ENCODE assay signal across 16 cellular contexts in the genomic region with DNA sequence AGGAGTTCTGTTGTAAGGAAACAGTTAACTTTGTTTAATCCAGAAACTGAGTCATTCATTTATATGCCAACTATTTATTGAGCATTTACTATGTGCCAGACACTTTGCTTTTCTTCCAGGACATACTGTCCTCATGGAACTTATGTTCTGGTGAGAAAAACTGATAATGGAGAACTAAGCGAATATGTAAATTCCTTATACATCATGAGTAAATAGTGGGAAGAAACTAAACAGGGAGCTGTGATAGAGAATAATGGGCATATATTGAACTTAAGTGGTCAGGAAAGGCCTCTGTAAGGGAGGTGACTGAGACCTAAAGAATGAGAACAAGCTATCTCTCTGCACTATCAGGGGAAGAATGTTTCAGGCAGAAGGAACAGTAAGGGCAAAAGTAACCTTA. TPM values are rescaled to one million over a fixed set of nuclear protein-coding genes. Genes with fewer than 3 reads are reported as not detected.
DNase-seq lines count a peak whose midpoint lies in the region; ATAC-seq and TF ChIP-seq lines count a peak whose summit lies in the region.
"Had no signal": no experiment of that assay in that cellular context is flagged by ENCODE, and none has a peak within 500 bp of the region (broad histone marks: within the 10 kb centered on the region; RNA-seq: fewer than 3 reads in every experiment).

No MANE protein-coding gene starts in this region.

- H3K27me3 Mint-ChIP-seq in HFFc6 (ENCODE audit: insufficient read depth) (no peaks in the 10 kb centered on the region), T-cell (no peaks in the 10 kb centered on the region)
- H3K27me3 Mint-ChIP-seq: B cell; CD4-positive, alpha-beta T cell had no signal

- H3K4me3 ChIP-seq in brain microvascular endothelial cell (ENCODE audit: low read depth, low read length) (no peak overlapping the region), osteoblast (ENCODE audit: insufficient read depth, low read length) (no peak overlapping the region)
- H3K4me3 ChIP-seq: HAP-1, K562 had no signal

- DNase-seq in EH (ENCODE audit: low read depth) (peak; percentile 55), HFFc6 (peak; percentile 33), brain microvascular endothelial cell (no peak), osteoblast (ENCODE audit: insufficient read length, low spot score, missing footprints) (peak; percentile 58), T-cell (no peak)
- DNase-seq: C1 segment of cervical spinal cord; CD4-positive, alpha-beta T cell; DMS79; GF-D8 had no signal

- H3K4me2 ChIP-seq in osteoblast (ENCODE audit: insufficient read depth, low read length), result no peak overlapping the region

- CTCF ChIA-PET in T-cell (lab: Charles Lee), result interaction anchor here in 1 of 2 donors (0.9 kb wide), 1 partner anchor 14 kb away, joined by 3 read pairs; no protein-coding TSS in a partner anchor

- no peak for ATAC-seq in T-cell (replicated peaks in 1 of 4)
- ATAC-seq in GM18505 (IDR thresholded peaks at IDR 0.05; ENCODE audit: unreplicated experiment), result no peak
- ATAC-seq in GM18520 (IDR thresholded peaks at IDR 0.05; ENCODE audit: unreplicated experiment), result no peak
- ATAC-seq in GM21515 (IDR thresholded peaks at IDR 0.05; ENCODE audit: unreplicated experiment), result no peak
- ATAC-seq: K562 had no signal

- no peaks in the 10 kb centered on the region for H3K9me3 ChIP-seq in osteoblast (ENCODE audit: low read depth, low read length)
- H3K9me3 ChIP-seq: HAP-1 had no signal

- H3K4me1 ChIP-seq in osteoblast (ENCODE audit: insufficient read depth, low read length), result no peaks in the 10 kb centered on the region
- H3K4me1 ChIP-seq: HAP-1 had no signal

- TF ChIP-seq POLR2A in GM18505 (IDR thresholded peaks at IDR 0.05; ENCODE audit: borderline replicate concordance, extremely low read depth, insufficient read depth, insufficient read length), result no peak

- POLR2A ChIA-PET in T-cell (lab: Charles Lee), result no interaction called here

- H3K27ac ChIP-seq in brain microvascular endothelial cell (peak overlapping the region; percentile 61), osteoblast (ENCODE audit: low read depth, low read length) (no peak overlapping the region)
- H3K27ac ChIP-seq: HL-60 had no signal

- in situ Hi-C loops in brain microvascular endothelial cell (cut with HindIII; ENCODE audit: low pct_ligation_motif_present, low sequenced_read_pairs), result no loop called here

- H3K27ac Mint-ChIP-seq in HFFc6, result peak overlapping the region; percentile 69
- no peak overlapping the region for H3K27ac Mint-ChIP-seq in T-cell
- H3K27ac Mint-ChIP-seq: B cell; CD4-positive, alpha-beta T cell had no signal

- no peak for TF ChIP-seq CTCF in HFFc6 (IDR thresholded peaks at IDR 0.05)
- no peak for TF ChIP-seq CTCF in brain microvascular endothelial cell (IDR thresholded peaks at IDR 0.05; ENCODE audit: low read depth, low read length, missing control alignments)
- no peak for TF ChIP-seq CTCF in osteoblast (IDR thresholded peaks at IDR 0.05; ENCODE audit: extremely low read depth, low read depth, low read length)

- H3K79me2 ChIP-seq in osteoblast (ENCODE audit: insufficient read depth, low read length), result peaks cover 43% of the 10 kb centered on the region

- H4K20me1 ChIP-seq in osteoblast (ENCODE audit: insufficient read depth, low read length), result peaks cover 4% of the 10 kb centered on the region

- no peaks in the 10 kb centered on the region for H3K36me3 ChIP-seq in brain microvascular endothelial cell (replicated peaks)
- no peaks in the 10 kb centered on the region for H3K36me3 ChIP-seq in osteoblast (ENCODE audit: insufficient read depth, low read length)
- H3K36me3 ChIP-seq: HAP-1 had no signal

- H3K4me1 Mint-ChIP-seq in HFFc6 (ENCODE audit: low read depth) (peaks cover 27% of the 10 kb centered on the region), T-cell (no peaks in the 10 kb centered on the region)
- H3K4me1 Mint-ChIP-seq: B cell had no signal

- H3K36me3 Mint-ChIP-seq in HFFc6 (ENCODE audit: low read depth), result peaks cover 10% of the 10 kb centered on the region
- no peaks in the 10 kb centered on the region for H3K36me3 Mint-ChIP-seq in T-cell

- peaks cover 7% of the 10 kb centered on the region for H3K9me3 Mint-ChIP-seq in HFFc6
- H3K9me3 Mint-ChIP-seq in T-cell, result no peaks in the 10 kb centered on the region
- H3K9me3 Mint-ChIP-seq: CD4-positive, alpha-beta T cell had no signal

- no peak overlapping the region for H2AFZ ChIP-seq in osteoblast (ENCODE audit: low read length)

- H3K27me3 ChIP-seq in brain microvascular endothelial cell (replicated peaks) (no peaks in the 10 kb centered on the region), osteoblast (ENCODE audit: insufficient read depth, low read length) (no peaks in the 10 kb centered on the region)

- H3K4me3 Mint-ChIP-seq in HFFc6 (no peak overlapping the region), T-cell (no peak overlapping the region)
- H3K4me3 Mint-ChIP-seq: B cell; CD4-positive, alpha-beta T cell had no signal

RNA-seq across cellular contexts. Expression of a gene that starts 45.3 kb away (rescaled TPM):
- 10 to 100 TPM; 13.5 to 18.8 (median 16.8) TPM for total RNA-seq in HFFc6 (2021; fragmentation: NEBNext Ultra II Directional; extraction: Animal tissue kit (Norgen Biotek cat#: 25700))
- total RNA-seq in osteoblast (19.9 and 22.4 TPM in 2 replicates), T-cell (1 to 10 TPM; 3.3 to 6.1 (median 4.4) TPM)

Comparison
In these comparisons a context has a peak if more than half of its experiments do, and no peak if none do; other contexts are left out.
1. DNase-seq: peak in EH (single experiment), HFFc6 (single experiment) and osteoblast (single experiment); none in brain microvascular endothelial cell (single experiment) and T-cell (0 of 34).